In genomic region chr6:81808834-81809598, GRCh38 we compare ENCODE assay signal across 11 cellular contexts. TPM values are rescaled to one million over a fixed set of nuclear protein-coding genes. Genes with fewer than 3 reads are reported as not detected.
DNase-seq lines count a peak whose midpoint lies in the region; ATAC-seq, FAIRE-seq and TF ChIP-seq lines count a peak whose summit lies in the region.
"Had no signal": no experiment of that assay in that cellular context is flagged by ENCODE, and none has a peak within 500 bp of the region (broad histone marks: within the 10 kb centered on the region; RNA-seq: fewer than 3 reads in every experiment).

No MANE protein-coding gene starts in this region.

- no peaks in the 10 kb centered on the region for H3K27me3 ChIP-seq in heart left ventricle
- H3K27me3 ChIP-seq: esophagus squamous epithelium had no signal

- no peak for TF ChIP-seq POLR2A in heart left ventricle (IDR thresholded peaks at IDR 0.05)
- no peak for TF ChIP-seq POLR2A in GM18505 (IDR thresholded peaks at IDR 0.05; ENCODE audit: borderline replicate concordance, extremely low read depth, insufficient read depth, insufficient read length)
- no peak for TF ChIP-seq POLR2A in GM12891 (IDR thresholded peaks at IDR 0.05; ENCODE audit: low read depth, low read length)

- no peak for FAIRE-seq in GM12891 (lab: Jason Lieb, UNC)

- ATAC-seq in heart left ventricle, result peak; percentile 53 to 69 (median 61)
- no peak for ATAC-seq in GM18505 (IDR thresholded peaks at IDR 0.05; ENCODE audit: unreplicated experiment)

- H3K9me3 ChIP-seq in heart left ventricle, result no peaks in the 10 kb centered on the region
- H3K9me3 ChIP-seq: esophagus squamous epithelium had no signal

- peak overlapping the region in 9 of 12 donors; percentile 16 to 48 (median 31) for H3K4me3 ChIP-seq in heart left ventricle

- peaks cover 0 to 52% (median 7%) of the 10 kb centered on the region in 12 donors for H3K4me1 ChIP-seq in heart left ventricle

- intact Hi-C loops in heart left ventricle (cut with DNase I), result no loop called here

- peak overlapping the region; percentile 3 to 75 (median 39) for H3K27ac ChIP-seq in heart left ventricle

- no peaks in the 10 kb centered on the region for H3K36me3 ChIP-seq in heart left ventricle
- H3K36me3 ChIP-seq: esophagus squamous epithelium had no signal

- DNase-seq in GF-D8 (lab: John Stamatoyannopoulos, UW), result peak; percentile 85
- DNase-seq in SKM-1 (lab: John Stamatoyannopoulos, UW; ENCODE audit: unreplicated experiment), result peak; percentile 83
- DNase-seq in heart left ventricle, result peak in 3 of 5 donors; percentile 27 to 43 (median 31)
- peak; percentile 68 for DNase-seq in pulmonary artery endothelial cell (ENCODE audit: low read depth, low spot score)
- no peak for DNase-seq in NCI-H1048 (lab: John Stamatoyannopoulos, UW)
- DNase-seq in GM12891 (ENCODE audit: insufficient read length, low spot score), result no peak
- no peak for DNase-seq in germinal center (ENCODE audit: low spot score)
- DNase-seq: activated CD4-positive, alpha-beta memory T cell treated with anti-CD3 and anti-CD28 coated beads, Interleukin-2, amount 10 ng/mL, durations not matched to agents 7 days and 5 days; esophagus squamous epithelium; mammary epithelial cell had no signal

- no peak for TF ChIP-seq CTCF in heart left ventricle (IDR thresholded peaks at IDR 0.05)

- 9 to 16% (median 14%) methylated on average over 6 of the region's 6 CpGs for WGBS in heart left ventricle, 4 donors

TF ChIP-seq in GM12891, 5 proteins besides CTCF, POLR2A, EP300 and RAD21:
- no peak for TF ChIP-seq PAX5 (IDR thresholded peaks at IDR 0.05; ENCODE audit: insufficient read depth, low read length, severe bottlenecking)
- TF ChIP-seq TAF1 (IDR thresholded peaks at IDR 0.05; ENCODE audit: low read depth, low read length), result no peak
- no peak for TF ChIP-seq POLR2AphosphoS5 (IDR thresholded peaks at IDR 0.05; ENCODE audit: low read depth, low read length)
- TF ChIP-seq SPI1 (IDR thresholded peaks at IDR 0.05; ENCODE audit: low read depth, low read length), result no peak
- no peak for TF ChIP-seq POU2F2 (IDR thresholded peaks at IDR 0.05; ENCODE audit: low read depth, low read length)

RNA-seq across cellular contexts. Expression of gene TENT5A, which starts 56.5 kb away (rescaled TPM):
- total RNA-seq in heart left ventricle (10 to 100 TPM; 25.7 to 47.2 (median 41.4) TPM), pulmonary artery endothelial cell (6.9 and 7.5 TPM in 2 replicates)
- polyA plus RNA-seq in heart left ventricle, result 10 to 100 TPM; 15.4 to 28.7 TPM
- 0.73 TPM for polyA plus RNA-seq in GM12891 (2012; ENCODE audit: low read depth, missing spikeins)

Comparison
In these comparisons a context has a peak if more than half of its experiments do, and no peak if none do; other contexts are left out.
1. DNase-seq: peak in GF-D8 (single experiment), SKM-1 (single experiment), heart left ventricle (3 of 5) and pulmonary artery endothelial cell (single experiment); none in NCI-H1048 (single experiment), GM12891 (single experiment) and germinal center (single experiment).